ENCODE assay signal across 10 cellular contexts in the genomic region with DNA sequence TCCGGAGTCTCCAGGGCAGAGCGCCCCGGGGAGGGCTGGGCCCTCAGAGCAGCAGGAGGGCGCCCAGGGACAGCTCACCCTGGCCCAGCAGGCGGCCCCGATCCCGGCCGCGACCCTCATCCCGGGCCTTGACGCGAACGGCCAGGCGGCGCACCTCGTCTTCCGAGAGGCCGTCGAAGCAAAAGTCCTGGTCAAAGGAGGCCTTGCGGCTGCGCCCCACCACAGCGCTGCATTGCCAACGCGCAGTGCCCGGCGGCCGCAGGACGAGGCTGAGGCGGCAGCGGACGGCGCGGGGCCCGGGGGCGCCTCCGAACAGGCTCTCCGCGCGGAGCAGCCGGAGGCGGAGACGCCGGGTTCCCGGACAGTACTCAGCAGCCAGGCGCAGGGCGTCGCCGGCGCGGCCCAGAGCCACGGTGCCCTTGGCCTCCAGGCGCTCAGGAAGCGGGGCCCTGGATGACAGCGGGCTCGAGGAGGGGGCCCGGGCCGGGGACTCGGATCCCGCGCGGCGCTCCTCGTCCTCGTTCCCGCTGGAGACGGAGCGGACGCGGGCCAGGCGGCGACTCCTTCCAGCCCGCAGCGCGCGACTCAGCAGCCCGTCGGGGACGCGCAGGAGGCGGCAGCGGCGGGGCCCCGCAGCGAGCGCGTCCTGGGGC. TPM values are rescaled to one million over a fixed set of nuclear protein-coding genes. Genes with fewer than 3 reads are reported as not detected.
A peak's percentile ranks its signal among the peaks of the same experiment; 100 is the strongest.
DNase-seq lines count a peak whose midpoint lies in the region; ATAC-seq lines count a peak whose summit lies in the region.
"Had no signal": no experiment of that assay in that cellular context is flagged by ENCODE, and none has a peak within 500 bp of the region (broad histone marks: within the 10 kb centered on the region; RNA-seq: fewer than 3 reads in every experiment).

No MANE protein-coding gene starts in this region.

- DNase-seq in AG20443 (ENCODE audit: low spot score) (peak; percentile 20), NCI-H146 treated with DMSO at 0.1 percent for 48 hours (lab: John Stamatoyannopoulos, UW; ENCODE audit: unreplicated experiment) (peak; percentile 22), immature natural killer cell (no peak), NCI-H1436 treated with DMSO at 0.1 percent for 48 hours (lab: John Stamatoyannopoulos, UW) (no peak)
- DNase-seq: NCI-H446; stimulated activated naive B cell treated with anti-CD40 and anti-IgM and Interleukin-4, amounts not matched to agents 10 μg/mL and 1 μg/mL and 100 μg/mL, for 72 hours had no signal

- H3K36me3 ChIP-seq in neuron (ENCODE audit: insufficient read depth, low read length): no peaks in the 10 kb centered on the region

- ATAC-seq in esophagus mucosa (peak; percentile 57), HG03571 (IDR thresholded peaks at IDR 0.05; ENCODE audit: unreplicated experiment) (no peak), GM18519 (IDR thresholded peaks at IDR 0.05; ENCODE audit: low FRiP score, unreplicated experiment) (no peak)

- no peaks in the 10 kb centered on the region for H3K9me3 ChIP-seq in neuron (ENCODE audit: low read length)

- H3K4me1 Mint-ChIP-seq in immature natural killer cell: peaks cover 0 to 4% of the 10 kb centered on the region in 2 donors

- peaks cover 0 to 4% (median 2%) of the 10 kb centered on the region in 6 donors for H3K9me3 Mint-ChIP-seq in immature natural killer cell
- H3K9me3 Mint-ChIP-seq: stimulated activated naive B cell treated with anti-CD40 and anti-IgM and Interleukin-4, amounts not matched to agents 10 μg/mL and 1 μg/mL and 100 μg/mL, for 72 hours had no signal

- H3K27me3 ChIP-seq in neuron (ENCODE audit: insufficient read depth, low read length): peaks cover 66% of the 10 kb centered on the region

- H3K27me3 Mint-ChIP-seq in immature natural killer cell (ENCODE audit: low read depth in 3 of 3): peaks cover 9 to 25% (median 14%) of the 10 kb centered on the region in 3 donors

- H3K27ac Mint-ChIP-seq in immature natural killer cell: no peak overlapping the region
- H3K27ac Mint-ChIP-seq: stimulated activated naive B cell treated with anti-CD40 and anti-IgM and Interleukin-4, amounts not matched to agents 10 μg/mL and 1 μg/mL and 100 μg/mL, for 72 hours had no signal

- no peak overlapping the region for H3K4me3 ChIP-seq in neuron (ENCODE audit: low read length)

- H2AFZ ChIP-seq in neuron (ENCODE audit: low read depth, low read length): peak overlapping the region; percentile 77

- H3K4me3 Mint-ChIP-seq in immature natural killer cell: no peak overlapping the region

- H3K36me3 Mint-ChIP-seq in immature natural killer cell: no peaks in the 10 kb centered on the region
- H3K36me3 Mint-ChIP-seq: stimulated activated naive B cell treated with anti-CD40 and anti-IgM and Interleukin-4, amounts not matched to agents 10 μg/mL and 1 μg/mL and 100 μg/mL, for 72 hours had no signal

- H3K4me1 ChIP-seq in neuron (ENCODE audit: insufficient read depth, low read length): no peaks in the 10 kb centered on the region

RNA-seq across cellular contexts. Expression of gene C2CD4B, which starts 1.1 kb away (rescaled TPM):
- total RNA-seq in esophagus mucosa: 0.24 TPM
- not detected for polyA plus RNA-seq in immature natural killer cell

Comparison
In these comparisons a context has a peak if more than half of its experiments do, and no peak if none do; other contexts are left out.
1. DNase-seq: peak in AG20443 (single experiment) and NCI-H146 treated with DMSO at 0.1 percent for 48 hours (single experiment); none in immature natural killer cell (0 of 3) and NCI-H1436 treated with DMSO at 0.1 percent for 48 hours (single experiment).